In the genomic region with DNA sequence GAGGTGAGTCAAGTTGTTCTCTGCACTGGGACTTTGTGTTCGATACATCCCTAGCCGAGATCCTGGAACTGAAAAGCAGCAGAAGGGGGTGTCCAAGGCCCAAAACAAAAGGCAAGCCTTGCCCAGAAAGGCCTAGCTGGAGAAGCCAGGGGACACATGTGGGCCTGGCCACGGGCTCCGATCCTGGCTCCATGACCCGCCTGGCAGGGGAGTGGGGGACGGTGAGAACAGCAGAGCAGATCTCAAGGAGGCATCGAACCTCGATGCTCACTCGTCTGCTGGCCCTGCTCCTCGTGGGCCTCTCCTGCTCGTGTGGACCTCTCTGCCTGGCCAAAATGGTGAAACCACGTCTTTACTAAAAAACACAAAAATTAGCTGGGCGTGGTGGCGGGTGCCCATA, we compare ENCODE assay signal across 20 cellular contexts. TPM values are rescaled to one million over a fixed set of nuclear protein-coding genes. Genes with fewer than 3 reads are reported as not detected.
"Had no signal": no experiment of that assay in that cellular context is flagged by ENCODE, and none has a peak within 500 bp of the region (broad histone marks: within the 10 kb centered on the region; RNA-seq: fewer than 3 reads in every experiment).

No MANE protein-coding gene starts in this region.

- H3K27ac ChIP-seq: coronary artery, dorsolateral prefrontal cortex, epithelial cell of prostate, esophagus squamous epithelium, gastroesophageal sphincter, neural progenitor cell, sigmoid colon, skin epidermis had no signal

- H3K4me3 Mint-ChIP-seq: natural killer cell treated with Interleukin-12 subunit alpha and Interleukin-12 subunit beta and Interleukin-15 and Interleukin-18, amount 100 ng/mL, for 72 hours; neural progenitor cell had no signal

- DNase-seq: caudate nucleus; dorsolateral prefrontal cortex; effector CD8-positive, alpha-beta T cell; esophagus squamous epithelium; foreskin fibroblast; glutamatergic neuron; kidney glomerular epithelial cell; sigmoid colon; stimulated activated CD4-positive, alpha-beta T cell treated with anti-CD3 and anti-CD28 coated beads, Interleukin-12 subunit alpha, Interleukin-12 subunit beta, amount 100 ng/mL, for 4 hours; stimulated activated naive CD4-positive, alpha-beta T cell treated with Interleukin-2 at 50 U/mL for 16 hours; trophoblast cell had no signal

- H3K27me3 ChIP-seq: dorsolateral prefrontal cortex, esophagus squamous epithelium, gastroesophageal sphincter, neural progenitor cell, sigmoid colon had no signal

- H3K4me2 ChIP-seq: neural progenitor cell had no signal

- FAIRE-seq: endometrium had no signal

- ATAC-seq: gastroesophageal sphincter; natural killer cell treated with Interleukin-12 subunit alpha and Interleukin-12 subunit beta and Interleukin-15 and Interleukin-18, amount 100 ng/mL, for 72 hours had no signal

- H3K27ac Mint-ChIP-seq: neural progenitor cell had no signal

- H2AFZ ChIP-seq: neural progenitor cell had no signal

- H3K9ac ChIP-seq: neural progenitor cell had no signal

- H3K4me1 ChIP-seq: gastroesophageal sphincter, neural progenitor cell, sigmoid colon had no signal

- H3K9me3 Mint-ChIP-seq: natural killer cell treated with Interleukin-12 subunit alpha and Interleukin-12 subunit beta and Interleukin-15 and Interleukin-18, amount 100 ng/mL, for 72 hours; neural progenitor cell had no signal

- H3K36me3 Mint-ChIP-seq: natural killer cell treated with Interleukin-12 subunit alpha and Interleukin-12 subunit beta and Interleukin-15 and Interleukin-18, amount 100 ng/mL, for 72 hours had no signal

- H3K9me3 ChIP-seq: esophagus squamous epithelium, gastroesophageal sphincter, sigmoid colon had no signal

- H3K4me3 ChIP-seq: coronary artery, dorsolateral prefrontal cortex, esophagus squamous epithelium, gastroesophageal sphincter, neural progenitor cell, sigmoid colon, skin epidermis had no signal

- H3K27me3 Mint-ChIP-seq: natural killer cell treated with Interleukin-12 subunit alpha and Interleukin-12 subunit beta and Interleukin-15 and Interleukin-18, amount 100 ng/mL, for 72 hours had no signal

- H3K4me1 Mint-ChIP-seq: neural progenitor cell had no signal

RNA-seq across cellular contexts. Expression of gene NTN3, which starts 33.0 kb away (rescaled TPM):
- total RNA-seq: gastroesophageal sphincter; myocyte; natural killer cell treated with Interleukin-12 subunit alpha and Interleukin-12 subunit beta and Interleukin-15 and Interleukin-18, amount 100 ng/mL, for 72 hours; pulmonary artery endothelial cell had no signal
